ENCODE assay signal across 8 cellular contexts in the genomic region with DNA sequence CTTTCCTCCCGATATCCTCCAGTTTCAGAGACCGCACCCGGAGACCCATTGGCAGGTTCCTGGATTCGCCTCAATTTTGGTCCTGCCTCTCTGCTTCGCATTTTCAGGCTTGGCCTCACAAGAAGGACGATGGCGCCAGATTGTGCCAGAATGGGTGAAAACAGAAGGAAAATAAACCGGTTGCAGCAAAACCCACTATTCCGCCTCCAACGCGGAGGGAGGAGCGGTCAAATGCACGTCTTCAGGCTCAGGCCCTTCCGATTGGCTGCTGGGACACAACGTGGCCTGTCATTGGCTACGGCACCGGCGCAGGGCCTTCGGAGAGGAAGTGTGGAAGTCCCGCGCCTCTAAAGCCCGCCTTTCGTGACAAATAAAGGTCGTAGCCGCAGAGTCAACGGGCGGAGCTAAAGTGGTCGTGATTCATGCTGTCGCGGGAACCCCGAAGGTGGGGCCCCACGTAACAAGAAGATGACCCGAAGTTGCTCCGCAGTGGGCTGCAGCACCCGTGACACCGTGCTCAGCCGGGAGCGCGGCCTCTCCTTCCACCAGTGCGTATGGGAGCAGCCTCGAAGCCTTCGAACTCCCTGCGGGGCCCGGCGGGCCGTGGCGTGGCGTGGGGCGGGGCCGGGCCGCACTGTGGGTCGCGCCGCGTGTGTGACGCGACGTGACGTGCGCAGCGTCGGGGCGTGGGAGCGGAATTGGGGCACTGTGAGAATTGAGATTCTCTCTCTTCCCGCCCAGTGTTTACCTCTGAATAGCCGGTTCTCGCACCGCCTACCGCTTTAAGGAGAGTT. TPM values are rescaled to one million over a fixed set of nuclear protein-coding genes. Genes with fewer than 3 reads are reported as not detected.
DNase-seq lines count a peak whose midpoint lies in the region; ATAC-seq and TF ChIP-seq lines count a peak whose summit lies in the region.

A gene with protein sequence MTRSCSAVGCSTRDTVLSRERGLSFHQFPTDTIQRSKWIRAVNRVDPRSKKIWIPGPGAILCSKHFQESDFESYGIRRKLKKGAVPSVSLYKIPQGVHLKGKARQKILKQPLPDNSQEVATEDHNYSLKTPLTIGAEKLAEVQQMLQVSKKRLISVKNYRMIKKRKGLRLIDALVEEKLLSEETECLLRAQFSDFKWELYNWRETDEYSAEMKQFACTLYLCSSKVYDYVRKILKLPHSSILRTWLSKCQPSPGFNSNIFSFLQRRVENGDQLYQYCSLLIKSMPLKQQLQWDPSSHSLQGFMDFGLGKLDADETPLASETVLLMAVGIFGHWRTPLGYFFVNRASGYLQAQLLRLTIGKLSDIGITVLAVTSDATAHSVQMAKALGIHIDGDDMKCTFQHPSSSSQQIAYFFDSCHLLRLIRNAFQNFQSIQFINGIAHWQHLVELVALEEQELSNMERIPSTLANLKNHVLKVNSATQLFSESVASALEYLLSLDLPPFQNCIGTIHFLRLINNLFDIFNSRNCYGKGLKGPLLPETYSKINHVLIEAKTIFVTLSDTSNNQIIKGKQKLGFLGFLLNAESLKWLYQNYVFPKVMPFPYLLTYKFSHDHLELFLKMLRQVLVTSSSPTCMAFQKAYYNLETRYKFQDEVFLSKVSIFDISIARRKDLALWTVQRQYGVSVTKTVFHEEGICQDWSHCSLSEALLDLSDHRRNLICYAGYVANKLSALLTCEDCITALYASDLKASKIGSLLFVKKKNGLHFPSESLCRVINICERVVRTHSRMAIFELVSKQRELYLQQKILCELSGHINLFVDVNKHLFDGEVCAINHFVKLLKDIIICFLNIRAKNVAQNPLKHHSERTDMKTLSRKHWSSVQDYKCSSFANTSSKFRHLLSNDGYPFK (plus strand): TSS at position 401 of the 794 bp plus-strand sequence. CDS start 68 bp downstream, at position 469.

- no peaks in the 10 kb centered on the region for H3K36me3 ChIP-seq in smooth muscle cell (ENCODE audit: low read depth)

- CTCF ChIA-PET in WTC11 (lab: Charles Lee): interaction anchor here (1.5 to 2.1 kb wide), 3 partner anchors 48 to 162 kb away, joined by 3 to 10 read pairs (median 5); partner anchors contain the start of gene COPS4

- peaks cover 64% of the 10 kb centered on the region for H3K79me2 ChIP-seq in smooth muscle cell (ENCODE audit: low read depth)

- H3K9ac ChIP-seq in smooth muscle cell (ENCODE audit: low read depth): peak within 1 kb of the TSS; percentile 97

- DNase-seq in AG09319 (ENCODE audit: extremely low read depth, low read depth) (peak; percentile 99), NCI-H2227 treated with DMSO at 0.1 percent for 48 hours (lab: John Stamatoyannopoulos, UW) (peak; percentile 91), WTC11 (ENCODE audit: low spot score) (peak; percentile 96), immature natural killer cell (peak; percentile 97 to 98 (median 98)), smooth muscle cell (lab: John Stamatoyannopoulos, UW; ENCODE audit: unreplicated experiment) (peak; percentile 84)
- DNase-seq in central memory CD4-positive, alpha-beta T cell: peak; percentile 99

- no peaks in the 10 kb centered on the region for H3K27me3 ChIP-seq in smooth muscle cell (ENCODE audit: low read depth)

- H3K9me3 Mint-ChIP-seq in WTC11 (no peaks in the 10 kb centered on the region), immature natural killer cell (no peaks in the 10 kb centered on the region)

- H3K27me3 Mint-ChIP-seq in WTC11 (ENCODE audit: low read depth): no peaks in the 10 kb centered on the region
- H3K27me3 Mint-ChIP-seq in immature natural killer cell (ENCODE audit: low read depth in 3 of 3): peaks cover 0 to 4% (median 2%) of the 10 kb centered on the region in 3 donors

- H3F3A ChIP-seq in smooth muscle cell (ENCODE audit: low read depth): peaks cover 13% of the 10 kb centered on the region

- peak within 1 kb of the TSS; percentile 97 for H3K4me2 ChIP-seq in smooth muscle cell

- H3K27ac Mint-ChIP-seq in WTC11 (no peak within 1 kb of the TSS), immature natural killer cell (no peak within 1 kb of the TSS)

- H3K4me3 ChIP-seq in smooth muscle cell: peak within 1 kb of the TSS; percentile 73

- H3K4me1 Mint-ChIP-seq in WTC11 (peaks cover 17% of the 10 kb centered on the region), immature natural killer cell (peaks cover 8 to 26% of the 10 kb centered on the region in 2 donors)

- peak within 1 kb of the TSS; percentile 98 for H3K27ac ChIP-seq in smooth muscle cell (ENCODE audit: low read depth)

- TF ChIP-seq CTCF in AG09319 (IDR thresholded peaks at IDR 0.05; ENCODE audit: low read depth, low read length) (no peak), WTC11 (IDR thresholded peaks at IDR 0.05) (no peak), smooth muscle cell (IDR thresholded peaks at IDR 0.05; ENCODE audit: borderline replicate concordance, insufficient read depth, poor library complexity, severe bottlenecking) (no peak)

- peaks cover 24% of the 10 kb centered on the region for H3K4me1 ChIP-seq in smooth muscle cell (ENCODE audit: low read depth)

- no peaks in the 10 kb centered on the region for H3K9me3 ChIP-seq in smooth muscle cell (replicated peaks; ENCODE audit: low read depth)

- ATAC-seq in GM19023 (IDR thresholded peaks at IDR 0.05; ENCODE audit: unreplicated experiment) (peak; percentile 92), HG03175 (IDR thresholded peaks at IDR 0.05; ENCODE audit: unreplicated experiment) (peak; percentile 88), WTC11 (peak; percentile 99)

- H4K20me1 ChIP-seq in smooth muscle cell (ENCODE audit: low read depth): peaks cover 23% of the 10 kb centered on the region

- POLR2A ChIA-PET in WTC11 (lab: Charles Lee): interaction anchor here (1.0 to 2.1 kb wide), 4 partner anchors 8 to 471 kb away, joined by 3 to 9 read pairs (median 4); partner anchors contain the start of gene COPS4

- under 1% methylated on average over 69 of the region's 69 CpGs for WGBS in smooth muscle cell (ENCODE audit: low lambda C conversion rate)

- H3K36me3 Mint-ChIP-seq in WTC11 (peaks cover 20% of the 10 kb centered on the region), immature natural killer cell (peaks cover 2 to 9% (median 5%) of the 10 kb centered on the region in 3 donors)

- H2AFZ ChIP-seq in smooth muscle cell (ENCODE audit: low read depth): peak within 1 kb of the TSS; percentile 53

- H3K4me3 Mint-ChIP-seq in WTC11: no peak within 1 kb of the TSS
- no peak within 1 kb of the TSS for H3K4me3 Mint-ChIP-seq in immature natural killer cell

TF ChIP-seq in WTC11, 78 proteins besides CTCF, POLR2A, EP300 and RAD21 (continues in another document):
- TF ChIP-seq NR3C1 (CRISPR knock-in tag; conservative IDR thresholded peaks at IDR 0.05; ENCODE audit: low read depth) (no peak), GTF2I (CRISPR knock-in tag; conservative IDR thresholded peaks at IDR 0.05) (no peak), ZBTB21 (CRISPR knock-in tag; IDR thresholded peaks at IDR 0.05; ENCODE audit: borderline replicate concordance) (peak; percentile 10; the same call in 1 of the 2 replicates), ZNF532 (CRISPR knock-in tag; IDR thresholded peaks at IDR 0.05; ENCODE audit: borderline replicate concordance) (no peak), ZNF121 (CRISPR knock-in tag; IDR thresholded peaks at IDR 0.05) (no peak), HMGA2 (CRISPR knock-in tag; IDR thresholded peaks at IDR 0.05) (no peak), CREM (CRISPR knock-in tag; IDR thresholded peaks at IDR 0.05) (peak; percentile 90), SMAD4 (CRISPR knock-in tag; IDR thresholded peaks at IDR 0.05) (no peak)
- TF ChIP-seq, protein P1, sequence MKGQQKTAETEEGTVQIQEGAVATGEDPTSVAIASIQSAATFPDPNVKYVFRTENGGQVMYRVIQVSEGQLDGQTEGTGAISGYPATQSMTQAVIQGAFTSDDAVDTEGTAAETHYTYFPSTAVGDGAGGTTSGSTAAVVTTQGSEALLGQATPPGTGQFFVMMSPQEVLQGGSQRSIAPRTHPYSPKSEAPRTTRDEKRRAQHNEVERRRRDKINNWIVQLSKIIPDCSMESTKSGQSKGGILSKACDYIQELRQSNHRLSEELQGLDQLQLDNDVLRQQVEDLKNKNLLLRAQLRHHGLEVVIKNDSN (CRISPR knock-in tag; IDR thresholded peaks at IDR 0.05): peak; percentile 70
- TF ChIP-seq, protein P2, sequence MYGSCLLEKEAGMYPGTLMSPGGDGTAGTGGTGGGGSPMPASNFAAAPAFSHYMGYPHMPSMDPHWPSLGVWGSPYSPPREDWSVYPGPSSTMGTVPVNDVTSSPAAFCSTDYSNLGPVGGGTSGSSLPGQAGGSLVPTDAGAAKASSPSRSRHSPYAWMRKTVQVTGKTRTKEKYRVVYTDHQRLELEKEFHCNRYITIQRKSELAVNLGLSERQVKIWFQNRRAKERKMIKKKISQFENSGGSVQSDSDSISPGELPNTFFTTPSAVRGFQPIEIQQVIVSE (CRISPR knock-in tag; IDR thresholded peaks at IDR 0.05; ENCODE audit: borderline replicate concordance): no peak

RNA-seq across cellular contexts. Expression of the gene that starts here (rescaled TPM):
- total RNA-seq in WTC11 (2021): 16.8 to 17.7 TPM (median 17.0 TPM) in 3 replicates
- 1 to 10 TPM; 1.5 to 4.2 (median 2.1) TPM for polyA plus RNA-seq in immature natural killer cell
- total RNA-seq in smooth muscle cell: 4.4 and 7.8 TPM in 2 replicates
- 1.2 and 2.2 TPM in 2 replicates for polyA plus RNA-seq in smooth muscle cell

Comparison
In these comparisons a context has a peak if more than half of its experiments do, and no peak if none do; other contexts are left out.
1. Peak in every context shown above with its lines: DNase-seq, ATAC-seq, H3K4me3 ChIP-seq and H3K27ac ChIP-seq.